Comparison of ENCODE assay signal across 25 cellular contexts in genomic region chr12:18431776-18432175, GRCh38.
"Had no signal": no experiment of that assay in that cellular context is flagged by ENCODE, and none has a peak within 500 bp of the region (broad histone marks: within the 10 kb centered on the region; RNA-seq: fewer than 3 reads in every experiment).

No MANE protein-coding gene starts in this region.

- H2AFZ ChIP-seq: hepatocyte, parathyroid adenoma had no signal

- H3K36me3 ChIP-seq: heart right ventricle, lower lobe of right lung, right lobe of liver, tibial nerve, vagina had no signal

- H3K27me3 ChIP-seq: heart right ventricle, hepatocyte, right lobe of liver, tibial nerve, vagina had no signal

- H3K9me3 ChIP-seq: heart right ventricle, lower lobe of right lung, psoas muscle, right lobe of liver, tibial nerve, vagina had no signal

- ATAC-seq: left lobe of liver; lower lobe of right lung; natural killer cell; psoas muscle; right lobe of liver; stimulated activated memory B cell treated with anti-CD40 and anti-IgM and Interleukin-4, amounts not matched to agents 10 μg/mL and 1 μg/mL and 100 μg/mL, for 72 hours; stimulated activated naive CD8-positive, alpha-beta T cell treated with anti-CD3 and anti-CD28 coated beads, Interleukin-15, amount 100 ng/mL, for 72 hours had no signal

- H3K4me3 Mint-ChIP-seq: naive B cell; natural killer cell; stimulated activated memory B cell treated with anti-CD40 and anti-IgM and Interleukin-4, amounts not matched to agents 10 μg/mL and 1 μg/mL and 100 μg/mL, for 72 hours; stimulated activated naive CD8-positive, alpha-beta T cell treated with anti-CD3 and anti-CD28 coated beads, Interleukin-15, amount 100 ng/mL, for 72 hours; type B pancreatic cell had no signal

- H3K27ac ChIP-seq: hepatocyte, lower lobe of right lung, parathyroid adenoma, psoas muscle, right lobe of liver, tibial nerve, vagina had no signal

- H3K27ac Mint-ChIP-seq: naive B cell; natural killer cell; stimulated activated memory B cell treated with anti-CD40 and anti-IgM and Interleukin-4, amounts not matched to agents 10 μg/mL and 1 μg/mL and 100 μg/mL, for 72 hours; stimulated activated naive CD8-positive, alpha-beta T cell treated with anti-CD3 and anti-CD28 coated beads, Interleukin-15, amount 100 ng/mL, for 72 hours; type B pancreatic cell had no signal

- H3K4me1 ChIP-seq: lower lobe of right lung, parathyroid adenoma, psoas muscle, right lobe of liver, tibial nerve had no signal

- H3K4me1 Mint-ChIP-seq: naive B cell; natural killer cell; stimulated activated memory B cell treated with anti-CD40 and anti-IgM and Interleukin-4, amounts not matched to agents 10 μg/mL and 1 μg/mL and 100 μg/mL, for 72 hours; stimulated activated naive CD8-positive, alpha-beta T cell treated with anti-CD3 and anti-CD28 coated beads, Interleukin-15, amount 100 ng/mL, for 72 hours had no signal

- H3K27me3 Mint-ChIP-seq: naive B cell; stimulated activated memory B cell treated with anti-CD40 and anti-IgM and Interleukin-4, amounts not matched to agents 10 μg/mL and 1 μg/mL and 100 μg/mL, for 72 hours; stimulated activated naive CD8-positive, alpha-beta T cell treated with anti-CD3 and anti-CD28 coated beads, Interleukin-15, amount 100 ng/mL, for 72 hours had no signal

- H3K36me3 Mint-ChIP-seq: naive B cell; natural killer cell; stimulated activated memory B cell treated with anti-CD40 and anti-IgM and Interleukin-4, amounts not matched to agents 10 μg/mL and 1 μg/mL and 100 μg/mL, for 72 hours; type B pancreatic cell had no signal

- DNase-seq: heart right ventricle; kidney glomerular epithelial cell; left cardiac atrium; lower lobe of right lung; mammary epithelial cell; mesenchymal stem cell; naive B cell; natural killer cell; psoas muscle; right lobe of liver; stimulated activated CD4-positive, alpha-beta T cell treated with anti-CD3 and anti-CD28 coated beads, Interleukin-1b, Interleukin-23, amount 100 ng/mL, for 48 hours; stimulated activated CD4-positive, alpha-beta T cell treated with anti-CD3 and anti-CD28 coated beads, Interleukin-2, amount 100 ng/mL, for 48 hours; stimulated activated CD4-positive, alpha-beta T cell treated with anti-CD3 and anti-CD28 coated beads, Interleukin-4, amount 100 ng/mL, for 4 hours; stimulated activated CD8-positive, alpha-beta memory T cell treated with anti-CD3 and anti-CD28 coated beads, Interleukin-4, amount 100 ng/mL, for 48 hours; stimulated activated naive CD4-positive, alpha-beta T cell treated with Interleukin-2 at 50 U/mL for 16 hours; stimulated activated naive CD8-positive, alpha-beta T cell treated with anti-CD3 and anti-CD28 coated beads, Interleukin-15, amount 100 ng/mL, for 72 hours; substantia nigra had no signal

- H3K79me2 ChIP-seq: hepatocyte, parathyroid adenoma had no signal

- H3K9me3 Mint-ChIP-seq: type B pancreatic cell had no signal

- H3K4me3 ChIP-seq: heart right ventricle, hepatocyte, lower lobe of right lung, psoas muscle, right lobe of liver, smooth muscle cell, tibial nerve, vagina had no signal
